Comparison of ENCODE assay signal across 20 cellular contexts in genomic region chr3:69753179-69753775, GRCh38. TPM values are rescaled to one million over a fixed set of nuclear protein-coding genes. Genes with fewer than 3 reads are reported as not detected.
DNase-seq lines count a peak whose midpoint lies in the region; ATAC-seq, FAIRE-seq and TF ChIP-seq lines count a peak whose summit lies in the region.
"Had no signal": no experiment of that assay in that cellular context is flagged by ENCODE, and none has a peak within 500 bp of the region (broad histone marks: within the 10 kb centered on the region; RNA-seq: fewer than 3 reads in every experiment).

No MANE protein-coding gene starts in this region.

- POLR2A ChIA-PET in K562 (lab: Yijun Ruan, JAX), result no interaction called here

- no peak for FAIRE-seq in K562 (lab: Jason Lieb, UNC)
- FAIRE-seq: A204.1, D721Med, H1, HepG2 had no signal

- H2AFZ ChIP-seq in K562 (ENCODE audit: low read depth, low read length), result no peak overlapping the region

- TF ChIP-seq CTCF in K562 (IDR thresholded peaks at IDR 0.05 in 2 of 3, conservative IDR thresholded peaks at IDR 0.05 in 1 of 3; ENCODE audit: insufficient read depth in 2 of 3, low read depth in 1 of 3, low read length in 3 of 3) (no peak), esophagus muscularis mucosa (IDR thresholded peaks at IDR 0.05) (no peak), upper lobe of right lung (IDR thresholded peaks at IDR 0.05) (no peak)

- BruUV-seq in K562 (replicated peaks; lab: Mats Ljungman, UMichigan), result no TSS peak

- H3K4me2 ChIP-seq in K562 (ENCODE audit: insufficient read depth, low read length), result no peak overlapping the region

- no peak for TF ChIP-seq POLR2A in K562 (conservative IDR thresholded peaks at IDR 0.05)
- TF ChIP-seq POLR2A in esophagus muscularis mucosa (IDR thresholded peaks at IDR 0.05; ENCODE audit: low read depth), result no peak

- H3K4me1 ChIP-seq in K562 (replicated peaks in 1 of 2; ENCODE audit: control insufficient read depth in 2 of 2, insufficient read depth in 2 of 2, low read length in 2 of 2) (no peaks in the 10 kb centered on the region; a peak in 2 of 5 replicates), esophagus muscularis mucosa (peaks cover 43 to 92% (median 80%) of the 10 kb centered on the region in 4 donors), rectal smooth muscle tissue (ENCODE audit: control insufficient read depth, insufficient read depth, low read length) (peaks cover 28% of the 10 kb centered on the region), upper lobe of right lung (peaks cover 23% of the 10 kb centered on the region)
- H3K4me1 ChIP-seq: BE2C had no signal

- no peaks in the 10 kb centered on the region for H4K20me1 ChIP-seq in K562 (replicated peaks; ENCODE audit: control insufficient read depth, insufficient read depth, low read length)

- CTCF ChIA-PET in K562 (lab: Yijun Ruan, JAX; ENCODE audit: low intra/inter-chr PET ratio), result no interaction called here

- TF ChIP-seq EP300 in K562 (IDR thresholded peaks at IDR 0.05; ENCODE audit: low read length), result no peak
- TF ChIP-seq EP300 in esophagus muscularis mucosa (IDR thresholded peaks at IDR 0.05), result no peak

- H3K27ac ChIP-seq in K562 (ENCODE audit: extremely low read depth, low read depth, low read length) (no peak overlapping the region), esophagus muscularis mucosa (replicated peaks in 1 of 4) (peak overlapping the region; percentile 32 to 94 (median 84)), rectal smooth muscle tissue (ENCODE audit: low read depth, low read length) (peak overlapping the region; percentile 22), upper lobe of right lung (peak overlapping the region; percentile 17)

- H3K79me2 ChIP-seq in K562 (ENCODE audit: control insufficient read depth, insufficient read depth, low read length), result peaks cover 54% of the 10 kb centered on the region

- TF ChIP-seq RAD21 in K562 (CRISPR knock-in tag; conservative IDR thresholded peaks at IDR 0.05 in 1 of 2, IDR thresholded peaks at IDR 0.05 in 1 of 2), result no peak

- no peaks in the 10 kb centered on the region for H3K9me1 ChIP-seq in K562 (ENCODE audit: control insufficient read depth, insufficient read depth, low read length)

- H3K36me3 ChIP-seq in K562 (ENCODE audit: control insufficient read depth, insufficient read depth, low read length), result no peaks in the 10 kb centered on the region; the same call in 2 of the 3 replicates
- H3K36me3 ChIP-seq in esophagus muscularis mucosa, result no peaks in the 10 kb centered on the region
- no peaks in the 10 kb centered on the region for H3K36me3 ChIP-seq in rectal smooth muscle tissue (ENCODE audit: control insufficient read depth, insufficient read depth, low read length)
- H3K36me3 ChIP-seq in upper lobe of right lung, result no peaks in the 10 kb centered on the region
- H3K36me3 ChIP-seq: BE2C had no signal

- H3K4me3 ChIP-seq in K562 (no peak overlapping the region), esophagus muscularis mucosa (no peak overlapping the region), rectal smooth muscle tissue (ENCODE audit: low read length) (no peak overlapping the region), upper lobe of right lung (no peak overlapping the region)

- DNase-seq in K562 (ENCODE audit: extremely low read depth in 1 of 4, low spot score in 3 of 4) (no peak), esophagus muscularis mucosa (ENCODE audit: extremely low spot score) (no peak), upper lobe of right lung (no peak), NCI-H2196 treated with DMSO at 0.1 percent for 48 hours (lab: John Stamatoyannopoulos, UW; ENCODE audit: unreplicated experiment) (no peak)
- no peak for DNase-seq in stimulated activated naive CD4-positive, alpha-beta T cell (lab: John Stamatoyannopoulos, UW)
- DNase-seq: ACHN; BE2C; C1 segment of cervical spinal cord; CD4-positive, CD25-positive, alpha-beta regulatory T cell; CD8-positive, alpha-beta memory T cell; COR-L47; DMS79; GDM1; H9 had no signal

- H3K9me3 ChIP-seq in K562 (replicated peaks; ENCODE audit: control insufficient read depth, insufficient read depth, low read depth, low read length) (peaks cover 6% of the 10 kb centered on the region), esophagus muscularis mucosa (peaks cover 0 to 5% (median 0%) of the 10 kb centered on the region in 4 donors), upper lobe of right lung (no peaks in the 10 kb centered on the region)

- intact Hi-C loops in K562 (cut with micrococcal nuclease) (no loop called here), esophagus muscularis mucosa (cut with DNase I) (no loop called here), upper lobe of right lung (cut with DNase I) (no loop called here)

- no peaks in the 10 kb centered on the region for H3K27me3 ChIP-seq in K562 (ENCODE audit: control insufficient read depth in 2 of 2, insufficient read depth in 2 of 2, low read length in 2 of 2)
- H3K27me3 ChIP-seq in esophagus muscularis mucosa, result no peaks in the 10 kb centered on the region
- H3K27me3 ChIP-seq in rectal smooth muscle tissue (ENCODE audit: control insufficient read depth, insufficient read depth, low read length), result no peaks in the 10 kb centered on the region
- no peaks in the 10 kb centered on the region for H3K27me3 ChIP-seq in upper lobe of right lung
- H3K27me3 ChIP-seq: BE2C had no signal

- H3K9ac ChIP-seq in K562 (ENCODE audit: insufficient read depth in 1 of 2, low read depth in 2 of 2, low read length in 2 of 2), result no peak overlapping the region
- H3K9ac ChIP-seq in rectal smooth muscle tissue (ENCODE audit: low read length), result no peak overlapping the region

- in situ Hi-C loops in K562 (cut with MboI), result no loop called here

- ATAC-seq in K562, result no peak
- no peak for ATAC-seq in upper lobe of right lung
- ATAC-seq in GM18858 (IDR thresholded peaks at IDR 0.05; ENCODE audit: unreplicated experiment), result no peak
- ATAC-seq: HepG2 had no signal

TF ChIP-seq in K562, 482 proteins besides CTCF, POLR2A, EP300 and RAD21 (continues in another document):
- no peak for TF ChIP-seq MTA3 (IDR thresholded peaks at IDR 0.05; ENCODE audit: borderline replicate concordance)
- no peak for TF ChIP-seq TAF15 (IDR thresholded peaks at IDR 0.05; ENCODE audit: low read depth, low read length)
- no peak for TF ChIP-seq ZNF134 (CRISPR knock-in tag; conservative IDR thresholded peaks at IDR 0.05)
- TF ChIP-seq HOMEZ (CRISPR knock-in tag; IDR thresholded peaks at IDR 0.05), result no peak
- peak in 1 of 2 experiments; percentile 44; a peak in 1 of 3 replicates for TF ChIP-seq CBX3 (IDR thresholded peaks at IDR 0.05; ENCODE audit: borderline replicate concordance in 1 of 2, low read length in 2 of 2)
- TF ChIP-seq CBX5 (IDR thresholded peaks at IDR 0.05; ENCODE audit: borderline replicate concordance, low read depth), result 0 out of 2 replicates have a peak, but pooled peaks have one; percentile 55
- TF ChIP-seq, protein P1, sequence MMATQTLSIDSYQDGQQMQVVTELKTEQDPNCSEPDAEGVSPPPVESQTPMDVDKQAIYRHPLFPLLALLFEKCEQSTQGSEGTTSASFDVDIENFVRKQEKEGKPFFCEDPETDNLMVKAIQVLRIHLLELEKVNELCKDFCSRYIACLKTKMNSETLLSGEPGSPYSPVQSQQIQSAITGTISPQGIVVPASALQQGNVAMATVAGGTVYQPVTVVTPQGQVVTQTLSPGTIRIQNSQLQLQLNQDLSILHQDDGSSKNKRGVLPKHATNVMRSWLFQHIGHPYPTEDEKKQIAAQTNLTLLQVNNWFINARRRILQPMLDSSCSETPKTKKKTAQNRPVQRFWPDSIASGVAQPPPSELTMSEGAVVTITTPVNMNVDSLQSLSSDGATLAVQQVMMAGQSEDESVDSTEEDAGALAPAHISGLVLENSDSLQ (IDR thresholded peaks at IDR 0.05), result no peak
- TF ChIP-seq, protein P2, sequence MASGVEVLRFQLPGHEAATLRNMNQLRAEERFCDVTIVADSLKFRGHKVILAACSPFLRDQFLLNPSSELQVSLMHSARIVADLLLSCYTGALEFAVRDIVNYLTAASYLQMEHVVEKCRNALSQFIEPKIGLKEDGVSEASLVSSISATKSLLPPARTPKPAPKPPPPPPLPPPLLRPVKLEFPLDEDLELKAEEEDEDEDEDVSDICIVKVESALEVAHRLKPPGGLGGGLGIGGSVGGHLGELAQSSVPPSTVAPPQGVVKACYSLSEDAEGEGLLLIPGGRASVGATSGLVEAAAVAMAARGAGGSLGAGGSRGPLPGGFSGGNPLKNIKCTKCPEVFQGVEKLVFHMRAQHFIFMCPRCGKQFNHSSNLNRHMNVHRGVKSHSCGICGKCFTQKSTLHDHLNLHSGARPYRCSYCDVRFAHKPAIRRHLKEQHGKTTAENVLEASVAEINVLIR (CRISPR knock-in tag; IDR thresholded peaks at IDR 0.05), result no peak

RNA-seq across cellular contexts. Expression of gene MITF, which starts 14.0 kb away (rescaled TPM):
- 14.1 and 25.5 TPM in 2 replicates for total RNA-seq in K562 (2011; cell fraction: chromatin; rRNA removed; ENCODE audit: low replicate concordance)
- 10.0 and 11.2 TPM in 2 replicates for total RNA-seq in K562 (2011; cell fraction: nucleolus; rRNA removed)
- 19.1 and 23.1 TPM in 2 replicates for total RNA-seq in K562 (2011; cell fraction: nucleoplasm; rRNA removed)
- 11.5 and 17.6 TPM in 2 replicates for total RNA-seq in K562 (2014; rRNA removed)
- 11.1 and 13.5 TPM in 2 replicates for total RNA-seq in K562 (2014; rRNA removed; fragmentation: Illumina TruSeq; extraction: Trizol)
- total RNA-seq in K562 (2015; rRNA removed; fragmentation: Illumina TruSeq; extraction: Trizol), result 13.4 and 14.2 TPM in 2 replicates
- total RNA-seq in K562 (2021), result 14.6 and 16.5 TPM in 2 replicates
- polyA plus RNA-seq in K562 (2011; rRNA removed), result 9.7 and 10.1 TPM in 2 replicates
- 9.3 and 11.5 TPM in 2 replicates for polyA plus RNA-seq in K562 (2011; cell fraction: cytosol; rRNA removed)
- polyA plus RNA-seq in K562 (2011; cell fraction: nucleus; rRNA removed), result 11.0 and 11.4 TPM in 2 replicates
- polyA plus RNA-seq in K562 (2012), result 7.4 and 9.4 TPM in 2 replicates
- 10.7 and 14.9 TPM in 2 replicates for polyA plus RNA-seq in K562 (2014; fragmentation: Illumina TruSeq; extraction: Trizol)
- polyA plus RNA-seq in K562 (2014; fragmentation: Nextera tagmentation; extraction: Ambion mirVana), result 1 to 10 TPM; 5.6 to 9.0 TPM
- polyA plus RNA-seq in K562 (2014; rRNA removed), result 8.4 and 8.7 TPM in 2 replicates
- 32.4 and 33.9 TPM in 2 replicates for polyA minus RNA-seq in K562 (2011; rRNA and poly(A)+ RNA removed)
- polyA minus RNA-seq in K562 (2011; cell fraction: cytosol; rRNA and poly(A)+ RNA removed), result 11.4 and 11.9 TPM in 2 replicates
- polyA minus RNA-seq in K562 (2011; cell fraction: nucleus; rRNA and poly(A)+ RNA removed), result 21.8 and 42.0 TPM in 2 replicates
- 100 to 1,000 TPM in 1 of 4 donors, 10 to 100 TPM in 3; 68.1 to 141 (median 81.2) TPM for total RNA-seq in esophagus muscularis mucosa
- total RNA-seq in upper lobe of right lung, result 29.5 TPM
- polyA plus RNA-seq: CD4-positive, CD25-positive, alpha-beta regulatory T cell; CD8-positive, alpha-beta memory T cell had no signal
